ENCODE assay signal across 10 cellular contexts in genomic region chr2:127196998-127197397, GRCh38. TPM values are rescaled to one million over a fixed set of nuclear protein-coding genes. Genes with fewer than 3 reads are reported as not detected.
DNase-seq lines count a peak whose midpoint lies in the region; ATAC-seq and TF ChIP-seq lines count a peak whose summit lies in the region.
"Had no signal": no experiment of that assay in that cellular context is flagged by ENCODE, and none has a peak within 500 bp of the region (broad histone marks: within the 10 kb centered on the region; RNA-seq: fewer than 3 reads in every experiment).

No MANE protein-coding gene starts in this region.

- no peaks in the 10 kb centered on the region for H3K27me3 ChIP-seq in CD4-positive, alpha-beta memory T cell (ENCODE audit: insufficient read depth, low read length)
- no peaks in the 10 kb centered on the region for H3K27me3 ChIP-seq in PC-3 (ENCODE audit: low read length)
- no peaks in the 10 kb centered on the region for H3K27me3 ChIP-seq in gastrocnemius medialis

- H3K9ac ChIP-seq in PC-3 (ENCODE audit: low read length), result peak overlapping the region; percentile 35; the same call in 1 of the 2 replicates

- no peak overlapping the region for H3K27ac Mint-ChIP-seq in CD4-positive, alpha-beta memory T cell

- intact Hi-C loops in CD4-positive, alpha-beta memory T cell (cut with micrococcal nuclease), result loop anchor here (1.0 to 5.0 kb wide), 3 partner anchors 220 to 452 kb away; partner anchors contain the start of gene PROC
- intact Hi-C loops in PC-3 (cut with micrococcal nuclease), result loop anchor here (2.0 to 10.0 kb wide), 3 partner anchors 108 to 448 kb away; partner anchors contain the start of gene GPR17
- intact Hi-C loops in gastrocnemius medialis (cut with DNase I; ENCODE audit: low total_unique reads), result loop anchor here (10.0 kb wide), 2 partner anchors 218 to 278 kb away; partner anchors contain the start of gene PROC

- H3K27me3 Mint-ChIP-seq in CD4-positive, alpha-beta memory T cell, result no peaks in the 10 kb centered on the region
- H3K27me3 Mint-ChIP-seq: naive thymus-derived CD8-positive, alpha-beta T cell had no signal

- H3K36me3 Mint-ChIP-seq in CD4-positive, alpha-beta memory T cell, result no peaks in the 10 kb centered on the region
- H3K36me3 Mint-ChIP-seq: naive thymus-derived CD8-positive, alpha-beta T cell had no signal

- no peaks in the 10 kb centered on the region for H3K9me3 Mint-ChIP-seq in CD4-positive, alpha-beta memory T cell

- POLR2A ChIA-PET in CD4-positive, alpha-beta memory T cell (lab: Charles Lee; ENCODE audit: partially characterized antibody), result no interaction called here
- POLR2A ChIA-PET in PC-3 (lab: Charles Lee; ENCODE audit: unreplicated experiment), result interaction anchor here (1.2 kb wide), 1 partner anchor 97 kb away, joined by 5 read pairs; the partner anchor contains the start of gene ERCC3

- H3K4me3 Mint-ChIP-seq in CD4-positive, alpha-beta memory T cell, result peak overlapping the region in 6 of 8 donors; percentile 80 to 94 (median 90)

- no peaks in the 10 kb centered on the region for H3K79me2 ChIP-seq in PC-3 (ENCODE audit: low read length)

- H3K4me3 ChIP-seq in CD4-positive, alpha-beta memory T cell (ENCODE audit: low read length in 2 of 2), result no peak overlapping the region
- H3K4me3 ChIP-seq in PC-3 (ENCODE audit: low read length), result peak overlapping the region; percentile 65
- H3K4me3 ChIP-seq in fibroblast of the aortic adventitia (ENCODE audit: low read depth, low read length), result no peak overlapping the region
- H3K4me3 ChIP-seq in gastrocnemius medialis, result no peak overlapping the region

- no peaks in the 10 kb centered on the region for H3K9me2 ChIP-seq in PC-3 (replicated peaks; ENCODE audit: low read length)

- peak overlapping the region; percentile 82 for H3K4me2 ChIP-seq in PC-3 (ENCODE audit: low read length)

- H3K4me1 ChIP-seq in CD4-positive, alpha-beta memory T cell (ENCODE audit: insufficient read depth, low read length), result no peaks in the 10 kb centered on the region
- no peaks in the 10 kb centered on the region for H3K4me1 ChIP-seq in PC-3 (ENCODE audit: insufficient read depth, low read length)
- H3K4me1 ChIP-seq in gastrocnemius medialis, result peaks cover 16 to 17% of the 10 kb centered on the region in 2 donors

- H3K27ac ChIP-seq in CD4-positive, alpha-beta memory T cell (ENCODE audit: low read depth, low read length), result no peak overlapping the region
- H3K27ac ChIP-seq in PC-3 (ENCODE audit: low read length), result no peak overlapping the region
- H3K27ac ChIP-seq in gastrocnemius medialis, result no peak overlapping the region

- no TSS peak for BruUV-seq in PC-3 (replicated peaks; lab: Mats Ljungman, UMichigan)

- TF ChIP-seq POLR2A in gastrocnemius medialis (IDR thresholded peaks at IDR 0.05), result no peak

- peak overlapping the region; percentile 78 for H2AFZ ChIP-seq in PC-3 (ENCODE audit: low read length)

- TF ChIP-seq CTCF in PC-3 (conservative IDR thresholded peaks at IDR 0.05; ENCODE audit: low read depth, low read length) (peak; percentile 94), fibroblast of the aortic adventitia (IDR thresholded peaks at IDR 0.05; ENCODE audit: insufficient read depth, low read length) (peak; percentile 17), gastrocnemius medialis (IDR thresholded peaks at IDR 0.05 in 4 of 5, conservative IDR thresholded peaks at IDR 0.05 in 1 of 5) (peak in 1 of 5 experiments; percentile 20)

- CTCF ChIA-PET in CD4-positive, alpha-beta memory T cell (lab: Charles Lee; ENCODE audit: partially characterized antibody), result interaction anchor here (0.8 to 2.4 kb wide), 9 partner anchors 9 to 455 kb away, joined by 3 to 22 read pairs (median 4); no protein-coding TSS in a partner anchor
- CTCF ChIA-PET in PC-3 (lab: Charles Lee), result interaction anchor here (0.6 to 1.7 kb wide), 16 partner anchors 20 to 479 kb away, joined by 3 to 23 read pairs (median 4); partner anchors contain the start of genes BIN1 and ERCC3

- ATAC-seq in GM21360 (IDR thresholded peaks at IDR 0.05; ENCODE audit: unreplicated experiment) (peak; percentile 49), PC-3 (peak; percentile 58), HG02759 (IDR thresholded peaks at IDR 0.05; ENCODE audit: unreplicated experiment) (no peak), gastrocnemius medialis (no peak)

- no peaks in the 10 kb centered on the region for H3F3A ChIP-seq in PC-3 (ENCODE audit: low read length, unreplicated experiment)

- H3K4me1 Mint-ChIP-seq in CD4-positive, alpha-beta memory T cell, result peaks cover 0 to 7% (median 5%) of the 10 kb centered on the region in 4 donors

- H3K9me3 ChIP-seq in CD4-positive, alpha-beta memory T cell (ENCODE audit: control insufficient read depth in 1 of 2, low read length in 2 of 2), result no peaks in the 10 kb centered on the region
- no peaks in the 10 kb centered on the region for H3K9me3 ChIP-seq in PC-3 (ENCODE audit: low read length)
- no peaks in the 10 kb centered on the region for H3K9me3 ChIP-seq in gastrocnemius medialis

- no peaks in the 10 kb centered on the region for H4K20me1 ChIP-seq in PC-3 (ENCODE audit: low read length)

- no peak for DNase-seq in CD4-positive, alpha-beta memory T cell
- peak; percentile 72 for DNase-seq in PC-3
- DNase-seq in fibroblast of the aortic adventitia (ENCODE audit: low read depth), result no peak
- DNase-seq in activated naive CD4-positive, alpha-beta T cell (lab: John Stamatoyannopoulos, UW), result no peak
- DNase-seq in Ammon's horn (ENCODE audit: low spot score), result no peak
- DNase-seq in gastrocnemius medialis, result no peak

- in situ Hi-C loops in gastrocnemius medialis (cut with MboI; ENCODE audit: low sequenced_read_pairs in 4 of 4), result no loop called here

- H3K36me3 ChIP-seq in CD4-positive, alpha-beta memory T cell (ENCODE audit: insufficient read depth, low read length), result no peaks in the 10 kb centered on the region
- no peaks in the 10 kb centered on the region for H3K36me3 ChIP-seq in PC-3 (ENCODE audit: low read depth, low read length)
- H3K36me3 ChIP-seq in gastrocnemius medialis, result no peaks in the 10 kb centered on the region

RNA-seq across cellular contexts. Expression of gene CYP27C1, which starts 23.1 kb away (rescaled TPM):
- total RNA-seq in CD4-positive, alpha-beta memory T cell, result not detected
- polyA plus RNA-seq in CD4-positive, alpha-beta memory T cell, result not detected
- 0.36 and 1.2 TPM in 2 replicates for total RNA-seq in PC-3 (2014; rRNA removed)
- total RNA-seq in fibroblast of the aortic adventitia (ENCODE audit: low replicate concordance), result 0.41 and 0.72 TPM in 2 replicates
- total RNA-seq in gastrocnemius medialis, result not detected
- total RNA-seq: cardiac septum; naive thymus-derived CD8-positive, alpha-beta T cell had no signal
- polyA plus RNA-seq: naive thymus-derived CD8-positive, alpha-beta T cell had no signal

Comparison
In these comparisons a context has a peak if more than half of its experiments do, and no peak if none do; other contexts are left out.
1. ATAC-seq: peak in GM21360 (single experiment) and PC-3 (single experiment); none in HG02759 (single experiment) and gastrocnemius medialis (0 of 2).